Comparison of ENCODE assay signal across 1 cellular context in genomic region chr11:75103380-75104026, GRCh38.
TF ChIP-seq lines count a peak whose summit lies in the region.

No MANE protein-coding gene starts in this region.

TF ChIP-seq in HEK293, 187 proteins besides CTCF, POLR2A, EP300 and RAD21 (continued from another document):
- no peak for TF ChIP-seq AEBP2 (tag by site-specific recombination; IDR thresholded peaks at IDR 0.05; ENCODE audit: borderline replicate concordance)
